ENCODE assay signal across 2 cellular contexts in genomic region chr11:109857637-109858036, GRCh38.
TF ChIP-seq lines count a peak whose summit lies in the region.

No MANE protein-coding gene starts in this region.

TF ChIP-seq in HCT116, 20 proteins besides CTCF, POLR2A, EP300 and RAD21:
- 0 out of 2 replicates have a peak, but pooled peaks have one; percentile 18 for TF ChIP-seq CBX3 (IDR thresholded peaks at IDR 0.05; ENCODE audit: low read depth)
- no peak for TF ChIP-seq EZH2 (IDR thresholded peaks at IDR 0.05)

TF ChIP-seq in K562, 482 proteins besides CTCF, POLR2A, EP300 and RAD21:
- TF ChIP-seq MCM5 (IDR thresholded peaks at IDR 0.05; ENCODE audit: low read depth): no peak
- TF ChIP-seq ZNF12 (CRISPR knock-in tag; IDR thresholded peaks at IDR 0.05): no peak
- no peak for TF ChIP-seq POLR2H (tag; IDR thresholded peaks at IDR 0.05; ENCODE audit: low read depth)
- no peak for TF ChIP-seq ZNF707 (CRISPR knock-in tag; conservative IDR thresholded peaks at IDR 0.05)
- no peak for TF ChIP-seq HNRNPUL1 (IDR thresholded peaks at IDR 0.05; ENCODE audit: low read length)
- TF ChIP-seq CHD4 (IDR thresholded peaks at IDR 0.05; ENCODE audit: insufficient read depth, insufficient replicate concordance, low read depth, low read length, poor library complexity, severe bottlenecking): peak; percentile 68
- TF ChIP-seq YBX1 (IDR thresholded peaks at IDR 0.05): no peak
- no peak for TF ChIP-seq ZNF140 (CRISPR knock-in tag; IDR thresholded peaks at IDR 0.05)
- TF ChIP-seq ZNF668 (CRISPR knock-in tag; IDR thresholded peaks at IDR 0.05): no peak
- TF ChIP-seq ADNP (tag; IDR thresholded peaks at IDR 0.05): peak; percentile 50; the same call in 1 of the 2 replicates
- TF ChIP-seq RBM39 (optimal IDR thresholded peaks at IDR 0.05; ENCODE audit: low read depth, low read length): no peak
- no peak for TF ChIP-seq ZNF561 (CRISPR knock-in tag; conservative IDR thresholded peaks at IDR 0.05)
- no peak for TF ChIP-seq TOE1 (IDR thresholded peaks at IDR 0.05; ENCODE audit: borderline replicate concordance)
- no peak for TF ChIP-seq TOE1 (CRISPR knock-in tag; IDR thresholded peaks at IDR 0.05; ENCODE audit: borderline replicate concordance, low read depth)
- no peak for TF ChIP-seq ARID3B (CRISPR knock-in tag; IDR thresholded peaks at IDR 0.05; ENCODE audit: borderline replicate concordance)
- TF ChIP-seq ZBTB26 (CRISPR knock-in tag; IDR thresholded peaks at IDR 0.05): no peak
- no peak for TF ChIP-seq BRF1 (IDR thresholded peaks at IDR 0.05; ENCODE audit: borderline replicate concordance, extremely low read depth, insufficient read length)
- no peak for TF ChIP-seq ZNF696 (CRISPR knock-in tag; conservative IDR thresholded peaks at IDR 0.05)
- TF ChIP-seq HDAC8 (tag; IDR thresholded peaks at IDR 0.05): no peak
- TF ChIP-seq KDM1A (IDR thresholded peaks at IDR 0.05): peak; percentile 15 to 59; a peak in 3 of 4 replicates
- no peak for TF ChIP-seq SIN3A (IDR thresholded peaks at IDR 0.05; ENCODE audit: borderline replicate concordance in 2 of 2, control insufficient read depth in 1 of 2, low read depth in 2 of 2, low read length in 2 of 2)
- TF ChIP-seq BCOR (IDR thresholded peaks at IDR 0.05): peak; percentile 81
- TF ChIP-seq ELK1 (CRISPR knock-in tag; IDR thresholded peaks at IDR 0.05): no peak
- no peak for TF ChIP-seq GATAD2B (IDR thresholded peaks at IDR 0.05; ENCODE audit: borderline replicate concordance)
- TF ChIP-seq NFIX (CRISPR knock-in tag; IDR thresholded peaks at IDR 0.05; ENCODE audit: low read depth): no peak
- TF ChIP-seq ZNF253 (CRISPR knock-in tag; conservative IDR thresholded peaks at IDR 0.05): no peak
- TF ChIP-seq ELF1 (tag; IDR thresholded peaks at IDR 0.05): no peak
- no peak for TF ChIP-seq TGIF2 (CRISPR knock-in tag; IDR thresholded peaks at IDR 0.05)
- TF ChIP-seq NBN (IDR thresholded peaks at IDR 0.05; ENCODE audit: low read depth): no peak
- no peak for TF ChIP-seq FOXO4 (CRISPR knock-in tag; IDR thresholded peaks at IDR 0.05)
- no peak for TF ChIP-seq CREM (IDR thresholded peaks at IDR 0.05; ENCODE audit: low read depth)
- TF ChIP-seq POLR2AphosphoS5 (IDR thresholded peaks at IDR 0.05; ENCODE audit: control insufficient read depth, insufficient read depth, low read depth, low read length): no peak
- no peak for TF ChIP-seq DLX4 (CRISPR knock-in tag; IDR thresholded peaks at IDR 0.05)
- TF ChIP-seq VEZF1 (CRISPR knock-in tag; IDR thresholded peaks at IDR 0.05): no peak
- TF ChIP-seq ZNF436 (CRISPR knock-in tag; IDR thresholded peaks at IDR 0.05): no peak
- no peak for TF ChIP-seq PURB (CRISPR knock-in tag; IDR thresholded peaks at IDR 0.05; ENCODE audit: low read depth)
- no peak for TF ChIP-seq PRPF4 (IDR thresholded peaks at IDR 0.05; ENCODE audit: insufficient read depth, low read depth, low read length, poor library complexity, severe bottlenecking)
- TF ChIP-seq ARID4B (CRISPR knock-in tag; IDR thresholded peaks at IDR 0.05): no peak
- no peak for TF ChIP-seq PHB (CRISPR knock-in tag; IDR thresholded peaks at IDR 0.05)
- no peak for TF ChIP-seq ZNF282 (CRISPR knock-in tag; IDR thresholded peaks at IDR 0.05)
- no peak for TF ChIP-seq E2F3 (CRISPR knock-in tag; IDR thresholded peaks at IDR 0.05)
- TF ChIP-seq ZNF395 (CRISPR knock-in tag; IDR thresholded peaks at IDR 0.05): no peak
- TF ChIP-seq SNRNP70 (optimal IDR thresholded peaks at IDR 0.05; ENCODE audit: low read depth, low read length): no peak
- peak; percentile 87 for TF ChIP-seq RBM25 (IDR thresholded peaks at IDR 0.05; ENCODE audit: low read depth, low read length, severe bottlenecking)
